9 cellular contexts compared by ENCODE assay signal in the genomic region with DNA sequence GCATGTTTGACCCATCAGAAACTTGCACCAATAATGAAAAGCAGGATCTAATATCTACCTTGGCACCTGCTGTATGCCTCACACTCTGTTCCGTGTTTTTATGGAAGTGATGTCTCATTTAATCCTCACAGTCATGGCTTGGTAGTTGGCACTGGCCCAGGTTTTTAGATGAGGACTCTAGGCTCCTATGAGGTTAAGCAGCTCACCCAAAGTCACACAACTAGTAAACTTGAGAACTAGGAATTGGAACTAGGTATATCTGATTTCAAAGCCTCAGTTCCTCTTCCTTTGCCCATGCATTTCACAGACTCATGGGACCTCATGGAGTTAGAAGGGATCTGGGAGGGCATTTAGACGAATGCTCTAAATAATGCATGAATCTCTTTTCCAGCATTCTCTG. TPM values are rescaled to one million over a fixed set of nuclear protein-coding genes. Genes with fewer than 3 reads are reported as not detected.
A peak's percentile ranks its signal among the peaks of the same experiment; 100 is the strongest.
DNase-seq lines count a peak whose midpoint lies in the region; ATAC-seq, FAIRE-seq and TF ChIP-seq lines count a peak whose summit lies in the region.
"Had no signal": no experiment of that assay in that cellular context is flagged by ENCODE, and none has a peak within 500 bp of the region (broad histone marks: within the 10 kb centered on the region; RNA-seq: fewer than 3 reads in every experiment).

No MANE protein-coding gene starts in this region.

- H3K27ac ChIP-seq in K562 (ENCODE audit: extremely low read depth, low read depth, low read length), result no peak overlapping the region

- TF ChIP-seq EP300 in K562 (IDR thresholded peaks at IDR 0.05; ENCODE audit: low read length), result no peak

- TF ChIP-seq POLR2A in K562 (conservative IDR thresholded peaks at IDR 0.05), result no peak

- H3K4me3 Mint-ChIP-seq in CD14-positive monocyte, result peak overlapping the region; percentile 72 to 88

- no peaks in the 10 kb centered on the region for H3K36me3 ChIP-seq in K562 (ENCODE audit: control insufficient read depth, insufficient read depth, low read length)

- H2AFZ ChIP-seq in K562 (ENCODE audit: low read depth, low read length), result 0 out of 2 replicates have a peak overlapping the region, but pooled peaks have one; percentile 22

- H3K4me2 ChIP-seq in K562 (ENCODE audit: insufficient read depth, low read length), result no peak overlapping the region

- H3K4me3 ChIP-seq in K562, result no peak overlapping the region

- no peaks in the 10 kb centered on the region for H3K9me3 Mint-ChIP-seq in CD14-positive monocyte

- POLR2A ChIA-PET in K562 (lab: Yijun Ruan, JAX), result interaction anchor here (0.9 to 3.1 kb wide), 4 partner anchors 10 to 194 kb away, joined by 3 to 18 read pairs (median 8); no protein-coding TSS in a partner anchor

- H4K20me1 ChIP-seq in K562 (replicated peaks; ENCODE audit: control insufficient read depth, insufficient read depth, low read length), result no peaks in the 10 kb centered on the region

- no TSS peak for BruUV-seq in K562 (replicated peaks; lab: Mats Ljungman, UMichigan)

- H3K9me1 ChIP-seq in K562 (ENCODE audit: control insufficient read depth, insufficient read depth, low read length), result peaks cover 3% of the 10 kb centered on the region

- H3K27ac Mint-ChIP-seq in CD14-positive monocyte, result peak overlapping the region; percentile 86 to 98 (median 94)

- intact Hi-C loops in CD14-positive monocyte (cut with micrococcal nuclease) (loop anchor here in 1 of 2 donors (5.0 kb wide), 1 partner anchor 42 kb away; no protein-coding TSS in a partner anchor), K562 (cut with micrococcal nuclease) (no loop called here)

- ATAC-seq in K562, result no peak
- no peak for ATAC-seq in HG02678 (IDR thresholded peaks at IDR 0.05; ENCODE audit: unreplicated experiment)
- ATAC-seq in GM19463 (IDR thresholded peaks at IDR 0.05; ENCODE audit: unreplicated experiment), result no peak

- no peaks in the 10 kb centered on the region for H3K36me3 Mint-ChIP-seq in CD14-positive monocyte

- no peak overlapping the region for H3K9ac ChIP-seq in K562 (ENCODE audit: insufficient read depth in 1 of 2, low read depth in 2 of 2, low read length in 2 of 2)

- no peaks in the 10 kb centered on the region for H3K79me2 ChIP-seq in K562 (ENCODE audit: control insufficient read depth, insufficient read depth, low read length)

- no peak for FAIRE-seq in K562 (lab: Jason Lieb, UNC)

- in situ Hi-C loops in K562 (cut with MboI), result no loop called here

- TF ChIP-seq CTCF in CD14-positive monocyte (IDR thresholded peaks at IDR 0.05), result no peak
- TF ChIP-seq CTCF in K562 (IDR thresholded peaks at IDR 0.05 in 2 of 3, conservative IDR thresholded peaks at IDR 0.05 in 1 of 3; ENCODE audit: insufficient read depth in 2 of 3, low read depth in 1 of 3, low read length in 3 of 3), result no peak

- no peaks in the 10 kb centered on the region for H3K9me3 ChIP-seq in K562 (replicated peaks; ENCODE audit: control insufficient read depth, insufficient read depth, low read depth, low read length)

- peaks cover 1 to 3% (median 2%) of the 10 kb centered on the region in 3 donors for H3K27me3 Mint-ChIP-seq in CD14-positive monocyte (ENCODE audit: low read depth in 3 of 3)

- 75% methylated on average over 2 of the region's 2 CpGs for WGBS in K562 (ENCODE audit: insufficient coverage, low coverage, missing lambda C conversion rate)

- CTCF ChIA-PET in K562 (lab: Yijun Ruan, JAX; ENCODE audit: low intra/inter-chr PET ratio), result interaction anchor here (0.5 to 3.4 kb wide), 7 partner anchors 93 to 1069 kb away, joined by 3 to 18 read pairs (median 5); no protein-coding TSS in a partner anchor

- TF ChIP-seq RAD21 in K562 (CRISPR knock-in tag; conservative IDR thresholded peaks at IDR 0.05 in 1 of 2, IDR thresholded peaks at IDR 0.05 in 1 of 2), result no peak

- peaks cover 44% of the 10 kb centered on the region for H3K4me1 Mint-ChIP-seq in CD14-positive monocyte

- H3K27me3 ChIP-seq in K562 (ENCODE audit: control insufficient read depth in 2 of 2, insufficient read depth in 2 of 2, low read length in 2 of 2), result no peaks in the 10 kb centered on the region

- peaks cover 11 to 34% of the 10 kb centered on the region in 2 experiments for H3K4me1 ChIP-seq in K562 (replicated peaks in 1 of 2; ENCODE audit: control insufficient read depth in 2 of 2, insufficient read depth in 2 of 2, low read length in 2 of 2)

- DNase-seq in CD14-positive monocyte (ENCODE audit: low spot score), result peak; percentile 63
- peak; percentile 63 for DNase-seq in LHCN-M2 (ENCODE audit: low read depth)
- DNase-seq in K562 (ENCODE audit: extremely low read depth in 1 of 4, low spot score in 3 of 4), result no peak
- peak; percentile 60 for DNase-seq in myocyte (ENCODE audit: low read depth)
- DNase-seq in foreskin melanocyte, result no peak
- DNase-seq in NOMO-1 treated with dmso at 0.1 percent for 144 hours (lab: John Stamatoyannopoulos, UW; ENCODE audit: unreplicated experiment), result no peak
- DNase-seq: NCI-H1048 had no signal

TF ChIP-seq in K562, 482 proteins besides CTCF, POLR2A, EP300 and RAD21:
- peak; percentile 83 for TF ChIP-seq NFIC (IDR thresholded peaks at IDR 0.05)
- TF ChIP-seq, protein P1, sequence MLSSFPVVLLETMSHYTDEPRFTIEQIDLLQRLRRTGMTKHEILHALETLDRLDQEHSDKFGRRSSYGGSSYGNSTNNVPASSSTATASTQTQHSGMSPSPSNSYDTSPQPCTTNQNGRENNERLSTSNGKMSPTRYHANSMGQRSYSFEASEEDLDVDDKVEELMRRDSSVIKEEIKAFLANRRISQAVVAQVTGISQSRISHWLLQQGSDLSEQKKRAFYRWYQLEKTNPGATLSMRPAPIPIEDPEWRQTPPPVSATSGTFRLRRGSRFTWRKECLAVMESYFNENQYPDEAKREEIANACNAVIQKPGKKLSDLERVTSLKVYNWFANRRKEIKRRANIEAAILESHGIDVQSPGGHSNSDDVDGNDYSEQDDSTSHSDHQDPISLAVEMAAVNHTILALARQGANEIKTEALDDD (IDR thresholded peaks at IDR 0.05), result peak; percentile 86
- TF ChIP-seq MECOM (CRISPR knock-in tag; IDR thresholded peaks at IDR 0.05), result 0 out of 2 replicates have a peak, but pooled peaks have one; percentile 7
- TF ChIP-seq, protein P2, sequence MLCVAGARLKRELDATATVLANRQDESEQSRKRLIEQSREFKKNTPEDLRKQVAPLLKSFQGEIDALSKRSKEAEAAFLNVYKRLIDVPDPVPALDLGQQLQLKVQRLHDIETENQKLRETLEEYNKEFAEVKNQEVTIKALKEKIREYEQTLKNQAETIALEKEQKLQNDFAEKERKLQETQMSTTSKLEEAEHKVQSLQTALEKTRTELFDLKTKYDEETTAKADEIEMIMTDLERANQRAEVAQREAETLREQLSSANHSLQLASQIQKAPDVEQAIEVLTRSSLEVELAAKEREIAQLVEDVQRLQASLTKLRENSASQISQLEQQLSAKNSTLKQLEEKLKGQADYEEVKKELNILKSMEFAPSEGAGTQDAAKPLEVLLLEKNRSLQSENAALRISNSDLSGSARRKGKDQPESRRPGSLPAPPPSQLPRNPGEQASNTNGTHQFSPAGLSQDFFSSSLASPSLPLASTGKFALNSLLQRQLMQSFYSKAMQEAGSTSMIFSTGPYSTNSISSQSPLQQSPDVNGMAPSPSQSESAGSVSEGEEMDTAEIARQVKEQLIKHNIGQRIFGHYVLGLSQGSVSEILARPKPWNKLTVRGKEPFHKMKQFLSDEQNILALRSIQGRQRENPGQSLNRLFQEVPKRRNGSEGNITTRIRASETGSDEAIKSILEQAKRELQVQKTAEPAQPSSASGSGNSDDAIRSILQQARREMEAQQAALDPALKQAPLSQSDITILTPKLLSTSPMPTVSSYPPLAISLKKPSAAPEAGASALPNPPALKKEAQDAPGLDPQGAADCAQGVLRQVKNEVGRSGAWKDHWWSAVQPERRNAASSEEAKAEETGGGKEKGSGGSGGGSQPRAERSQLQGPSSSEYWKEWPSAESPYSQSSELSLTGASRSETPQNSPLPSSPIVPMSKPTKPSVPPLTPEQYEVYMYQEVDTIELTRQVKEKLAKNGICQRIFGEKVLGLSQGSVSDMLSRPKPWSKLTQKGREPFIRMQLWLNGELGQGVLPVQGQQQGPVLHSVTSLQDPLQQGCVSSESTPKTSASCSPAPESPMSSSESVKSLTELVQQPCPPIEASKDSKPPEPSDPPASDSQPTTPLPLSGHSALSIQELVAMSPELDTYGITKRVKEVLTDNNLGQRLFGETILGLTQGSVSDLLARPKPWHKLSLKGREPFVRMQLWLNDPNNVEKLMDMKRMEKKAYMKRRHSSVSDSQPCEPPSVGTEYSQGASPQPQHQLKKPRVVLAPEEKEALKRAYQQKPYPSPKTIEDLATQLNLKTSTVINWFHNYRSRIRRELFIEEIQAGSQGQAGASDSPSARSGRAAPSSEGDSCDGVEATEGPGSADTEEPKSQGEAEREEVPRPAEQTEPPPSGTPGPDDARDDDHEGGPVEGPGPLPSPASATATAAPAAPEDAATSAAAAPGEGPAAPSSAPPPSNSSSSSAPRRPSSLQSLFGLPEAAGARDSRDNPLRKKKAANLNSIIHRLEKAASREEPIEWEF (CRISPR knock-in tag; IDR thresholded peaks at IDR 0.05), result no peak
- TF ChIP-seq ZSCAN32 (CRISPR knock-in tag; IDR thresholded peaks at IDR 0.05), result no peak
- no peak for TF ChIP-seq NR2C2 (CRISPR knock-in tag; IDR thresholded peaks at IDR 0.05)
- 0 out of 2 replicates have a peak, but pooled peaks have one; percentile 9 for TF ChIP-seq NR2C2 (tag; IDR thresholded peaks at IDR 0.05)

RNA-seq across cellular contexts. Expression of a gene that starts 21.3 kb away (rescaled TPM):
- polyA plus RNA-seq in CD14-positive monocyte (1 to 10 TPM; 1.4 to 3.2 TPM), K562 (2011; rRNA removed) (48.0 and 66.5 TPM in 2 replicates), K562 (2014; fragmentation: Illumina TruSeq; extraction: Trizol) (20.5 and 22.9 TPM in 2 replicates), K562 (2014; fragmentation: Nextera tagmentation; extraction: Ambion mirVana) (10 to 100 TPM in 1 of 2 experiments, 1 to 10 TPM in 1; 8.8 to 10.4 TPM), K562 (2014; rRNA removed) (24.3 and 29.5 TPM in 2 replicates)
- total RNA-seq in LHCN-M2 (2014; rRNA removed) (12.6 and 13.1 TPM in 2 replicates), K562 (2014; rRNA removed) (15.3 and 16.1 TPM in 2 replicates), K562 (2014; rRNA removed; fragmentation: Illumina TruSeq; extraction: Trizol) (25.0 and 28.0 TPM in 2 replicates), K562 (2015; rRNA removed; fragmentation: Illumina TruSeq; extraction: Trizol) (23.1 and 26.5 TPM in 2 replicates), K562 (2021) (15.6 and 18.6 TPM in 2 replicates), myocyte (14.5 and 14.8 TPM in 2 replicates)
- 4.2 TPM for polyA plus RNA-seq in LHCN-M2 (2012)
- total RNA-seq in K562 (2011; cell fraction: chromatin; rRNA removed; ENCODE audit: low replicate concordance), result 26.2 and 82.6 TPM in 2 replicates
- 15.0 and 20.9 TPM in 2 replicates for total RNA-seq in K562 (2011; cell fraction: nucleolus; rRNA removed)
- 28.7 and 45.3 TPM in 2 replicates for total RNA-seq in K562 (2011; cell fraction: nucleoplasm; rRNA removed)
- polyA plus RNA-seq in K562 (2011; cell fraction: cytosol; rRNA removed), result 12.4 and 31.8 TPM in 2 replicates
- 84.2 and 119 TPM in 2 replicates for polyA plus RNA-seq in K562 (2011; cell fraction: nucleus; rRNA removed)
- polyA plus RNA-seq in K562 (2012), result 14.6 and 30.8 TPM in 2 replicates
- polyA minus RNA-seq in K562 (2011; rRNA and poly(A)+ RNA removed), result 27.7 and 45.5 TPM in 2 replicates
- polyA minus RNA-seq in K562 (2011; cell fraction: cytosol; rRNA and poly(A)+ RNA removed), result 10.1 and 19.2 TPM in 2 replicates
- 19.0 and 38.9 TPM in 2 replicates for polyA minus RNA-seq in K562 (2011; cell fraction: nucleus; rRNA and poly(A)+ RNA removed)
- polyA plus RNA-seq in myocyte (2012), result 13.5 TPM

Comparison
In these comparisons a context has a peak if more than half of its experiments do, and no peak if none do; other contexts are left out.
1. DNase-seq: peak in CD14-positive monocyte (single experiment), LHCN-M2 (single experiment) and myocyte (single experiment); none in K562 (0 of 4), foreskin melanocyte (single experiment) and NOMO-1 treated with dmso at 0.1 percent for 144 hours (single experiment).